Comparison of ENCODE assay signal across 1 cellular context in the genomic region with DNA sequence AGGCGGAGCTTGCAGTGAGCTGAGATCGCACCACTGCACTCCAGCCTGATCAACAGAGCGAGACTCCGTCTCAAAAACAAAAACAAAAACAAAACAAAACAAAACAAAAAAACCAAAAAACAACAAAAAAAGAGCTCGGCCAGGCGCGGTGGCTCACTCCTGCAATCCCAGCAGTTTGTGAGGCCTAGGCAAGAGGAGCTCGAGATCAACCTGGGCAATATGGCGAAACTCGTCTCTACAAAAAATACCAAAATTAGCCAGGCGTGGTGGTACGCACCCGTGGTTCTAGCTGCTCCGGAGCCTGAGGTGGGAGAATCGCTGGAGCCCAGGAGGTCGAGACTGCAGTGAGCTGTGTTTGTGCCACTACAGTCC.
TF ChIP-seq lines count a peak whose summit lies in the region.

No MANE protein-coding gene starts in this region.

TF ChIP-seq in HEK293, 187 proteins besides CTCF, POLR2A, EP300 and RAD21 (continued from another document):
- TF ChIP-seq ZNF529 (tag by site-specific recombination; IDR thresholded peaks at IDR 0.05; ENCODE audit: insufficient replicate concordance) (no peak), ZNF501 (tag by site-specific recombination; IDR thresholded peaks at IDR 0.05) (no peak), ZNF324 (tag by site-specific recombination; IDR thresholded peaks at IDR 0.05) (no peak), ZNF600 (tag by site-specific recombination; IDR thresholded peaks at IDR 0.05) (peak; percentile 72), ZNF48 (tag by site-specific recombination; IDR thresholded peaks at IDR 0.05) (no peak), ZNF76 (tag by site-specific recombination; IDR thresholded peaks at IDR 0.05; ENCODE audit: borderline replicate concordance, low read depth) (no peak), ZBTB8A (tag by site-specific recombination; IDR thresholded peaks at IDR 0.05) (no peak), ZNF530 (tag by site-specific recombination; IDR thresholded peaks at IDR 0.05; ENCODE audit: low read depth) (no peak), ZNF768 (tag by site-specific recombination; IDR thresholded peaks at IDR 0.05) (no peak), ZNF585B (tag by site-specific recombination; IDR thresholded peaks at IDR 0.05) (no peak), ZNF248 (tag by site-specific recombination; IDR thresholded peaks at IDR 0.05) (no peak)
